11 cellular contexts compared by ENCODE assay signal in genomic region chr5:370959-371810, GRCh38. TPM values are rescaled to one million over a fixed set of nuclear protein-coding genes. Genes with fewer than 3 reads are reported as not detected.
A peak's percentile ranks its signal among the peaks of the same experiment; 100 is the strongest.
DNase-seq lines count a peak whose midpoint lies in the region; ATAC-seq and TF ChIP-seq lines count a peak whose summit lies in the region.
"Had no signal": no experiment of that assay in that cellular context is flagged by ENCODE, and none has a peak within 500 bp of the region (broad histone marks: within the 10 kb centered on the region; RNA-seq: fewer than 3 reads in every experiment).

No MANE protein-coding gene starts in this region.

- intact Hi-C loops in mucosa of descending colon (cut with DNase I, micrococcal nuclease): loop anchor here in 1 of 2 donors (10.0 kb wide), 1 partner anchor 1154 kb away; the partner anchor contains the start of gene LPCAT1

- peak overlapping the region; percentile 76 for H3K27ac Mint-ChIP-seq in activated CD4-positive, alpha-beta memory T cell treated with anti-CD3 and anti-CD28 coated beads, Interleukin-2, amount 10 ng/mL, durations not matched to agents 7 days and 5 days
- H3K27ac Mint-ChIP-seq: IgD-negative memory B cell had no signal

- H3K4me1 ChIP-seq in mucosa of descending colon (ENCODE audit: low read depth): peaks cover 5% of the 10 kb centered on the region

- ATAC-seq in mucosa of descending colon (no peak), GM18861 (IDR thresholded peaks at IDR 0.05; ENCODE audit: unreplicated experiment) (no peak), GM21723 (IDR thresholded peaks at IDR 0.05; ENCODE audit: unreplicated experiment) (no peak)

- peaks cover 18% of the 10 kb centered on the region for H3K36me3 Mint-ChIP-seq in activated CD4-positive, alpha-beta memory T cell treated with anti-CD3 and anti-CD28 coated beads, Interleukin-2, amount 10 ng/mL, durations not matched to agents 7 days and 5 days (ENCODE audit: low read depth)
- H3K36me3 Mint-ChIP-seq: IgD-negative memory B cell had no signal

- peaks cover 71% of the 10 kb centered on the region for H3K4me1 Mint-ChIP-seq in activated CD4-positive, alpha-beta memory T cell treated with anti-CD3 and anti-CD28 coated beads, Interleukin-2, amount 10 ng/mL, durations not matched to agents 7 days and 5 days

- CTCF ChIA-PET in activated CD4-positive, alpha-beta memory T cell treated with anti-CD3 and anti-CD28 coated beads, Interleukin-2, amount 10 ng/mL, durations not matched to agents 7 days and 5 days (lab: Charles Lee): no interaction called here

- H3K4me3 ChIP-seq in mucosa of descending colon: no peak overlapping the region
- H3K4me3 ChIP-seq: PC-9 had no signal

- TF ChIP-seq CTCF in GM13976 (IDR thresholded peaks at IDR 0.05; ENCODE audit: borderline replicate concordance, control extremely low read depth, extremely low read depth, insufficient read depth, missing control alignments) (no peak), mucosa of descending colon (IDR thresholded peaks at IDR 0.05) (no peak)

- peak overlapping the region; percentile 1 for H3K4me3 Mint-ChIP-seq in activated CD4-positive, alpha-beta memory T cell treated with anti-CD3 and anti-CD28 coated beads, Interleukin-2, amount 10 ng/mL, durations not matched to agents 7 days and 5 days
- H3K4me3 Mint-ChIP-seq: central memory CD8-positive, alpha-beta T cell had no signal

- no peaks in the 10 kb centered on the region for H3K9me3 ChIP-seq in mucosa of descending colon

- H3K36me3 ChIP-seq in mucosa of descending colon (ENCODE audit: low read depth): no peaks in the 10 kb centered on the region

- in situ Hi-C loops in GM13976 (cut with MboI; ENCODE audit: low sequenced_read_pairs, unreplicated experiment): no loop called here

- peak; percentile 49 for DNase-seq in COLO668 (lab: John Stamatoyannopoulos, UW; ENCODE audit: unreplicated experiment)
- peak; percentile 33 for DNase-seq in GM13976 (ENCODE audit: low spot score)
- peak; percentile 17 for DNase-seq in activated CD4-positive, alpha-beta memory T cell treated with anti-CD3 and anti-CD28 coated beads, Interleukin-2, amount 10 ng/mL, durations not matched to agents 7 days and 5 days
- peak in 2 of 3 donors; percentile 1 to 20 for DNase-seq in mucosa of descending colon
- no peak for DNase-seq in AML-193 (lab: John Stamatoyannopoulos, UW)
- DNase-seq: activated CD4-positive, alpha-beta T cell treated with anti-CD3 and anti-CD28 coated beads, Interleukin-2, amount 50 U/mL, for 1 hour; PC-9 had no signal

- H3K27me3 Mint-ChIP-seq in activated CD4-positive, alpha-beta memory T cell treated with anti-CD3 and anti-CD28 coated beads, Interleukin-2, amount 10 ng/mL, durations not matched to agents 7 days and 5 days: no peaks in the 10 kb centered on the region

- no peaks in the 10 kb centered on the region for H3K9me3 Mint-ChIP-seq in activated CD4-positive, alpha-beta memory T cell treated with anti-CD3 and anti-CD28 coated beads, Interleukin-2, amount 10 ng/mL, durations not matched to agents 7 days and 5 days
- H3K9me3 Mint-ChIP-seq: central memory CD8-positive, alpha-beta T cell; IgD-negative memory B cell had no signal

- POLR2A ChIA-PET in activated CD4-positive, alpha-beta memory T cell treated with anti-CD3 and anti-CD28 coated beads, Interleukin-2, amount 10 ng/mL, durations not matched to agents 7 days and 5 days (lab: Charles Lee): interaction anchor here (0.9 to 3.8 kb wide), 8 partner anchors 10 to 152 kb away, joined by 3 to 25 read pairs (median 6); partner anchors contain the start of genes AHRR, CCDC127, EXOC3 and SDHA

RNA-seq across cellular contexts. Expression of gene AHRR, which starts 49.7 kb away (rescaled TPM):
- total RNA-seq in activated CD4-positive, alpha-beta memory T cell treated with anti-CD3 and anti-CD28 coated beads, Interleukin-2, amount 10 ng/mL, durations not matched to agents 7 days and 5 days: 10 to 100 TPM; 23.6 to 24.6 TPM
- total RNA-seq in mucosa of descending colon: 1 to 10 TPM; 2.0 to 3.2 (median 2.3) TPM

Comparison
In these comparisons a context has a peak if more than half of its experiments do, and no peak if none do; other contexts are left out.
1. DNase-seq: peak in COLO668 (single experiment), GM13976 (single experiment), activated CD4-positive, alpha-beta memory T cell treated with anti-CD3 and anti-CD28 coated beads, Interleukin-2, amount 10 ng/mL, durations not matched to agents 7 days and 5 days (single experiment) and mucosa of descending colon (2 of 3); none in AML-193 (0 of 2).
2. RNA of gene AHRR, which starts 49.7 kb away (total RNA-seq): 23.6 to 24.6 TPM in activated CD4-positive, alpha-beta memory T cell treated with anti-CD3 and anti-CD28 coated beads, Interleukin-2, amount 10 ng/mL, durations not matched to agents 7 days and 5 days; 2.0 to 3.2 TPM in mucosa of descending colon; every median in the first group is over 4 times any median in the second.